In genomic region chr1:10980841-10981727, GRCh38 we compare ENCODE assay signal across 13 cellular contexts. TPM values are rescaled to one million over a fixed set of nuclear protein-coding genes. Genes with fewer than 3 reads are reported as not detected.
DNase-seq lines count a peak whose midpoint lies in the region; ATAC-seq and TF ChIP-seq lines count a peak whose summit lies in the region.
"Had no signal": no experiment of that assay in that cellular context is flagged by ENCODE, and none has a peak within 500 bp of the region (broad histone marks: within the 10 kb centered on the region; RNA-seq: fewer than 3 reads in every experiment).

No MANE protein-coding gene starts in this region.

- TF ChIP-seq POLR2A in erythroblast (IDR thresholded peaks at IDR 0.05; ENCODE audit: low read length): no peak

- peaks cover 27% of the 10 kb centered on the region; the same call in 1 of the 2 replicates for H3F3A ChIP-seq in GM23248 (ENCODE audit: insufficient read depth)

- H3K9me2 ChIP-seq in GM23248 (ENCODE audit: insufficient read depth): no peaks in the 10 kb centered on the region

- in situ Hi-C loops in GM23248 (cut with MboI): no loop called here

- H3K4me1 ChIP-seq in GM23248 (ENCODE audit: insufficient read depth) (peaks cover 24% of the 10 kb centered on the region), iPS-20b (ENCODE audit: insufficient read depth, low read length) (peaks cover 12% of the 10 kb centered on the region; the same call in 1 of the 2 replicates), skeletal muscle tissue (ENCODE audit: control insufficient read depth in 3 of 3, insufficient read depth in 3 of 3, low read length in 3 of 3) (peaks cover 15 to 34% (median 25%) of the 10 kb centered on the region in 3 donors)

- 26 to 31% methylated on average over 9 of the region's 9 CpGs for WGBS in GM23248 (ENCODE audit: low coverage in 1 of 2, low lambda C conversion rate in 2 of 2, missing lambda C conversion rate in 2 of 2), 2 experiments

- H3K27me3 ChIP-seq in GM23248 (replicated peaks; ENCODE audit: insufficient read depth) (0 out of 2 replicates have a peak, but pooled peaks cover 6% of the 10 kb centered on the region), iPS-20b (ENCODE audit: insufficient read depth, low read length) (no peaks in the 10 kb centered on the region), skeletal muscle tissue (ENCODE audit: control insufficient read depth in 3 of 3, insufficient read depth in 3 of 3, low read length in 3 of 3) (no peaks in the 10 kb centered on the region)

- no peaks in the 10 kb centered on the region for H3K9me3 ChIP-seq in GM23248 (ENCODE audit: low read depth)
- no peaks in the 10 kb centered on the region for H3K9me3 ChIP-seq in iPS-20b (ENCODE audit: insufficient read depth, low read depth, low read length)
- no peaks in the 10 kb centered on the region for H3K9me3 ChIP-seq in skeletal muscle tissue (ENCODE audit: control insufficient read depth in 3 of 3, low read length in 3 of 3)
- H3K9me3 ChIP-seq: HAP-1 had no signal

- TF ChIP-seq CTCF in cardiac fibroblast (IDR thresholded peaks at IDR 0.05; ENCODE audit: low read depth, low read length): no peak

- DNase-seq in GM23248 (peak; percentile 72), cardiac fibroblast (ENCODE audit: low read depth in 2 of 2) (peak; percentile 27 to 59), GF-D8 (lab: John Stamatoyannopoulos, UW) (no peak), erythroblast (lab: John Stamatoyannopoulos, UW) (no peak)
- DNase-seq: Calu3; NCI-H2081; stimulated activated CD4-positive, alpha-beta T cell treated with anti-CD3 and anti-CD28 coated beads, Interleukin-15, amount 100 ng/mL, for 24 hours had no signal

- H4K20me1 ChIP-seq in GM23248 (ENCODE audit: insufficient read depth): no peaks in the 10 kb centered on the region

- H3K4me3 ChIP-seq in GM23248 (peak overlapping the region; percentile 52), cardiac fibroblast (replicated peaks in 1 of 2; ENCODE audit: low read depth in 2 of 2, low read length in 2 of 2) (no peak overlapping the region), iPS-20b (ENCODE audit: low read length) (peak overlapping the region; percentile 61; the same call in 1 of the 2 replicates), skeletal muscle tissue (ENCODE audit: low read length in 3 of 3) (peak overlapping the region; percentile 61 to 67 (median 64))
- H3K4me3 ChIP-seq: HAP-1 had no signal

- peak overlapping the region; percentile 56 for H3K9ac ChIP-seq in GM23248
- H3K9ac ChIP-seq in iPS-20b (ENCODE audit: low read depth, low read length): peak overlapping the region; percentile 73; the same call in 1 of the 2 replicates
- peak overlapping the region; percentile 36 to 81 (median 75) for H3K9ac ChIP-seq in skeletal muscle tissue (ENCODE audit: low read depth in 1 of 3, low read length in 3 of 3)

- peak overlapping the region; percentile 55 for H2AFZ ChIP-seq in GM23248

- H3K36me3 ChIP-seq in GM23248 (ENCODE audit: low read depth) (no peaks in the 10 kb centered on the region), iPS-20b (ENCODE audit: insufficient read depth, low read depth, low read length) (no peaks in the 10 kb centered on the region), skeletal muscle tissue (ENCODE audit: control insufficient read depth in 3 of 3, insufficient read depth in 3 of 3, low read length in 3 of 3) (no peaks in the 10 kb centered on the region)
- H3K36me3 ChIP-seq: HAP-1 had no signal

- peak overlapping the region; percentile 26 for H3K27ac ChIP-seq in GM23248
- H3K27ac ChIP-seq in iPS-20b (ENCODE audit: low read length): peak overlapping the region; percentile 71
- peak overlapping the region; percentile 80 for H3K27ac ChIP-seq in skeletal muscle tissue (ENCODE audit: low read depth, low read length)
- H3K27ac ChIP-seq: HL-60 had no signal

- no peak for ATAC-seq in GM21825 (IDR thresholded peaks at IDR 0.05; ENCODE audit: unreplicated experiment)
- ATAC-seq in HG02970 (IDR thresholded peaks at IDR 0.05; ENCODE audit: low FRiP score, unreplicated experiment): no peak

- no peaks in the 10 kb centered on the region for H3K79me2 ChIP-seq in GM23248 (ENCODE audit: insufficient read depth)

- peak overlapping the region; percentile 56 for H3K4me2 ChIP-seq in GM23248 (ENCODE audit: unreplicated experiment)

RNA-seq across cellular contexts. Expression of gene TARDBP, which starts 31.4 kb away (rescaled TPM):
- total RNA-seq in GM23248 (2014; rRNA removed; shearing (Covaris generic)): 36.0 and 50.0 TPM in 2 replicates
- polyA plus RNA-seq in GM23248 (2016; fragmentation: Nextera tagmentation; extraction: Ambion mirVana): 128 TPM in 2 replicates
- 61.1 TPM for total RNA-seq in skeletal muscle tissue

Comparison
In these comparisons a context has a peak if more than half of its experiments do, and no peak if none do; other contexts are left out.
1. DNase-seq: peak in GM23248 (single experiment) and cardiac fibroblast (2 of 2); none in GF-D8 (single experiment) and erythroblast (0 of 2).
2. H3K27ac ChIP-seq: peak in every context shown above with its lines; median percentile 80 in skeletal muscle tissue; 71 in iPS-20b; 26 in GM23248.
3. H3K4me3 ChIP-seq: peak in GM23248 (single experiment), iPS-20b (single experiment) and skeletal muscle tissue (3 of 3); none in cardiac fibroblast (0 of 2).
4. Peak in every context shown above with its lines, with median percentiles within 50 percentile points of each other: H3K9ac ChIP-seq.